In genomic region chr7:139360210-139360947, GRCh38 we compare ENCODE assay signal across 8 cellular contexts. TPM values are rescaled to one million over a fixed set of nuclear protein-coding genes. Genes with fewer than 3 reads are reported as not detected.
DNase-seq lines count a peak whose midpoint lies in the region; ATAC-seq and TF ChIP-seq lines count a peak whose summit lies in the region.

No MANE protein-coding gene starts in this region.

- peaks cover 19% of the 10 kb centered on the region for H3K36me3 ChIP-seq in MG63

- peak overlapping the region; percentile 95 for H3K14ac ChIP-seq in H9 (ENCODE audit: insufficient read depth, low read length)

- H2AK5ac ChIP-seq in H9 (ENCODE audit: insufficient read length, low read length), result no peak overlapping the region

- H3K4me3 ChIP-seq in MG63, result peak overlapping the region; percentile 84

- H3K4me1 Mint-ChIP-seq in H9 (peaks cover 27 to 36% of the 10 kb centered on the region in 2 experiments), nephron progenitor cell (peaks cover 36% of the 10 kb centered on the region)

- no peaks in the 10 kb centered on the region for H4K20me1 ChIP-seq in H9 (ENCODE audit: control insufficient read depth, insufficient read depth, insufficient read length)

- no peak overlapping the region for H4K8ac ChIP-seq in H9 (replicated peaks; ENCODE audit: insufficient read length, low read depth, low read length)

- H2BK20ac ChIP-seq in H9 (ENCODE audit: low read depth, low read length, poor library complexity, severe bottlenecking), result no peak overlapping the region

- no peak overlapping the region for H2BK12ac ChIP-seq in H9 (ENCODE audit: insufficient read length, low read depth, low read length)

- H3K23me2 ChIP-seq in H9 (ENCODE audit: insufficient read length, low read depth, low read length, poor library complexity, severe bottlenecking), result peaks cover 6% of the 10 kb centered on the region

- peak overlapping the region; percentile 79 for H3T11ph ChIP-seq in H9 (ENCODE audit: low read length)

- H4K91ac ChIP-seq in H9 (ENCODE audit: insufficient read length, low read depth, low read length), result no peak overlapping the region

- H3K9me3 Mint-ChIP-seq in H9, result no peaks in the 10 kb centered on the region; a peak in 1 of 5 replicates
- no peaks in the 10 kb centered on the region for H3K9me3 Mint-ChIP-seq in nephron progenitor cell

- peak overlapping the region; percentile 87 to 96 for H3K4me3 Mint-ChIP-seq in H9
- H3K4me3 Mint-ChIP-seq in nephron progenitor cell, result peak overlapping the region; percentile 99

- H2BK5ac ChIP-seq in H9 (ENCODE audit: insufficient read length, low read length), result peak overlapping the region; percentile 1

- peak overlapping the region; percentile 99 for H3K27ac ChIP-seq in H9 (ENCODE audit: insufficient read length, low read depth, low read length)

- no peak overlapping the region for H3K56ac ChIP-seq in H9 (ENCODE audit: insufficient read length, low read depth, low read length)

- DNase-seq in G401 (ENCODE audit: low spot score), result peak; percentile 96
- peak; percentile 99 for DNase-seq in H9
- DNase-seq in MG63, result peak; percentile 94
- DNase-seq in SHP77 (lab: John Stamatoyannopoulos, UW), result peak; percentile 92 to 94
- peak; percentile 95 for DNase-seq in activated gamma-delta T cell (lab: John Stamatoyannopoulos, UW)
- DNase-seq in fibroblast of the conjunctiva (ENCODE audit: low read depth), result peak; percentile 89
- peak; percentile 98 for DNase-seq in nephron progenitor cell
- peak; percentile 98 for DNase-seq in stimulated activated naive CD8-positive, alpha-beta T cell treated with anti-CD3 and anti-CD28 coated beads, Interleukin-15, Interleukin-2, amounts not matched to agents 100 U/mL and 50 U/mL, for 24 hours

- H3K23ac ChIP-seq in H9 (ENCODE audit: insufficient read length, low read depth, low read length), result no peak overlapping the region

- no peak overlapping the region for H2AFZ ChIP-seq in H9 (ENCODE audit: low read length)

- H3K9ac ChIP-seq in H9 (ENCODE audit: extremely low read depth, insufficient read length, low read length), result peak overlapping the region; percentile 96

- in situ Hi-C loops in G401 (cut with HindIII; ENCODE audit: low sequenced_read_pairs), result no loop called here

- peak overlapping the region; percentile 26; the same call in 1 of the 2 replicates for H3K4ac ChIP-seq in H9 (ENCODE audit: low read depth, low read length)

- no peak overlapping the region for H2BK15ac ChIP-seq in H9 (ENCODE audit: low read depth, low read length)

- H3K36me3 Mint-ChIP-seq in H9 (ENCODE audit: insufficient read depth in 1 of 3, low read depth in 3 of 3), result peaks cover 3 to 20% (median 13%) of the 10 kb centered on the region in 3 experiments; a peak in 6 of 7 replicates
- H3K36me3 Mint-ChIP-seq in nephron progenitor cell (ENCODE audit: low read depth), result peaks cover 38% of the 10 kb centered on the region

- H3K9me3 ChIP-seq in H9 (ENCODE audit: control insufficient read depth, low read depth, low read length) (no peaks in the 10 kb centered on the region), MG63 (no peaks in the 10 kb centered on the region)

- H3K27me3 ChIP-seq in H9 (ENCODE audit: insufficient read depth, low read length) (no peaks in the 10 kb centered on the region), MG63 (no peaks in the 10 kb centered on the region)

- H3K18ac ChIP-seq in H9 (ENCODE audit: insufficient read length, low read depth, low read length), result peak overlapping the region; percentile 94

- WGBS in H9 (ENCODE audit: extremely low coverage, insufficient read length, low lambda C conversion rate), result no CpG with 5 or more reads among the region's 47 CpGs

- no peaks in the 10 kb centered on the region for H3K27me3 Mint-ChIP-seq in H9 (ENCODE audit: low read depth)
- H3K27me3 Mint-ChIP-seq in nephron progenitor cell (ENCODE audit: low read depth, poor library complexity), result no peaks in the 10 kb centered on the region

- H4K5ac ChIP-seq in H9 (ENCODE audit: insufficient read length, low read depth, low read length), result peak overlapping the region; percentile 45

- TF ChIP-seq CTCF in H9 (conservative IDR thresholded peaks at IDR 0.05) (no peak), nephron progenitor cell (IDR thresholded peaks at IDR 0.05) (no peak)

- H3K79me1 ChIP-seq in H9 (ENCODE audit: insufficient read depth, low read depth, low read length, poor library complexity, severe bottlenecking), result no peaks in the 10 kb centered on the region

- H3K27ac Mint-ChIP-seq in H9, result peak overlapping the region; percentile 99 to 100 (median 100)
- H3K27ac Mint-ChIP-seq in nephron progenitor cell, result peak overlapping the region; percentile 99

- no peaks in the 10 kb centered on the region; the same call in 1 of the 2 replicates for H3K4me1 ChIP-seq in H9 (ENCODE audit: insufficient read depth, low read length)

- H2BK120ac ChIP-seq in H9 (ENCODE audit: low read depth, low read length, poor library complexity, severe bottlenecking), result peak overlapping the region; percentile 83

- ATAC-seq in stimulated activated naive CD8-positive, alpha-beta T cell treated with anti-CD3 and anti-CD28 coated beads, Interleukin-15, Interleukin-2, amounts not matched to agents 100 U/mL and 50 U/mL, for 24 hours, result peak; percentile 86

- peaks cover 24% of the 10 kb centered on the region; the same call in 1 of the 2 replicates for H3K79me2 ChIP-seq in H9 (ENCODE audit: insufficient read depth, low read length)

- peak overlapping the region; percentile 80 for H3K4me2 ChIP-seq in H9 (ENCODE audit: insufficient read depth, insufficient read length, low read length)

RNA-seq across cellular contexts. Expression of gene LUC7L2, which starts 0.7 kb away (rescaled TPM):
- total RNA-seq in G401 (2014; rRNA removed; shearing (Covaris generic)), result 53.2 and 71.8 TPM in 2 replicates
- 81.2 and 84.5 TPM in 2 replicates for total RNA-seq in H9 (2021)
- total RNA-seq in MG63 (2014; rRNA removed; shearing (Covaris generic); ENCODE audit: low replicate concordance), result 37.8 and 53.0 TPM in 2 replicates

RNA-seq across cellular contexts. Expression of gene FMC1, which starts 19.2 kb away (rescaled TPM):
- total RNA-seq in G401 (2014; rRNA removed; shearing (Covaris generic)), result 12.3 and 15.1 TPM in 2 replicates
- 10.9 and 16.0 TPM in 2 replicates for total RNA-seq in H9 (2021)
- 0.25 and 17.0 TPM in 2 replicates for total RNA-seq in MG63 (2014; rRNA removed; shearing (Covaris generic); ENCODE audit: low replicate concordance)

Comparison
In these comparisons a context has a peak if more than half of its experiments do, and no peak if none do; other contexts are left out.
1. Peak in every context shown above with its lines: DNase-seq, ATAC-seq, H3K4me3 ChIP-seq and H3K27ac ChIP-seq.